In genomic region chr3:13017361-13018038, GRCh38 we compare ENCODE assay signal across 10 cellular contexts. TPM values are rescaled to one million over a fixed set of nuclear protein-coding genes. Genes with fewer than 3 reads are reported as not detected.
DNase-seq lines count a peak whose midpoint lies in the region; ATAC-seq and TF ChIP-seq lines count a peak whose summit lies in the region.
"Had no signal": no experiment of that assay in that cellular context is flagged by ENCODE, and none has a peak within 500 bp of the region (broad histone marks: within the 10 kb centered on the region; RNA-seq: fewer than 3 reads in every experiment).

No MANE protein-coding gene starts in this region.

- peak overlapping the region; percentile 44 for H3K27ac ChIP-seq in left ventricle myocardium inferior (replicated peaks)
- H3K27ac ChIP-seq in thoracic aorta = peak overlapping the region; percentile 11 to 46

- peak; percentile 29 for DNase-seq in activated T-cell treated with anti-CD3 and anti-CD28 coated beads, Interleukin-2, amount 50 U/mL, for 24 hours
- DNase-seq in activated T-cell treated with anti-CD3 and anti-CD28 coated beads for 4 hours = no peak
- no peak for DNase-seq in activated T-helper 1 cell treated with anti-CD3 and anti-CD28 coated beads, Interleukin-12 subunit alpha, Interleukin-12 subunit beta, Interleukin-2, Interleukin-4 antibody, amounts not matched to agents 30 ng/mL and 10 ng/mL and 1 ng/mL, durations not matched to agents 14 hours and 24 hours and 36 hours (ENCODE audit: low spot score)
- no peak for DNase-seq in left ventricle myocardium inferior
- DNase-seq in thoracic aorta (ENCODE audit: low spot score) = no peak
- no peak for DNase-seq in activated CD4-positive, CD25-positive, alpha-beta regulatory T cell treated with anti-CD3 and anti-CD28 coated beads, Interleukin-2, amount 50 U/mL, for 72 hours
- DNase-seq in stimulated activated naive CD4-positive, alpha-beta T cell (lab: John Stamatoyannopoulos, UW) = no peak
- DNase-seq: GDM1, OCI-M1 had no signal

- H3K27me3 Mint-ChIP-seq in activated T-cell treated with anti-CD3 and anti-CD28 coated beads, Interleukin-2, amount 50 U/mL, for 24 hours = no peaks in the 10 kb centered on the region
- no peaks in the 10 kb centered on the region for H3K27me3 Mint-ChIP-seq in activated T-helper 1 cell treated with anti-CD3 and anti-CD28 coated beads, Interleukin-12 subunit alpha, Interleukin-12 subunit beta, Interleukin-2, Interleukin-4 antibody, amounts not matched to agents 30 ng/mL and 10 ng/mL and 1 ng/mL, durations not matched to agents 14 hours and 24 hours and 36 hours (ENCODE audit: insufficient read depth)

- no peaks in the 10 kb centered on the region for H3K9me3 Mint-ChIP-seq in activated T-cell treated with anti-CD3 and anti-CD28 coated beads, Interleukin-2, amount 50 U/mL, for 24 hours
- no peaks in the 10 kb centered on the region for H3K9me3 Mint-ChIP-seq in activated T-helper 1 cell treated with anti-CD3 and anti-CD28 coated beads, Interleukin-12 subunit alpha, Interleukin-12 subunit beta, Interleukin-2, Interleukin-4 antibody, amounts not matched to agents 30 ng/mL and 10 ng/mL and 1 ng/mL, durations not matched to agents 14 hours and 24 hours and 36 hours

- H3K4me3 Mint-ChIP-seq in activated T-cell treated with anti-CD3 and anti-CD28 coated beads, Interleukin-2, amount 50 U/mL, for 24 hours = no peak overlapping the region
- H3K4me3 Mint-ChIP-seq in activated T-helper 1 cell treated with anti-CD3 and anti-CD28 coated beads, Interleukin-12 subunit alpha, Interleukin-12 subunit beta, Interleukin-2, Interleukin-4 antibody, amounts not matched to agents 30 ng/mL and 10 ng/mL and 1 ng/mL, durations not matched to agents 14 hours and 24 hours and 36 hours = peak overlapping the region; percentile 48

- no peaks in the 10 kb centered on the region for H3K27me3 ChIP-seq in left ventricle myocardium inferior (ENCODE audit: low read depth)
- H3K27me3 ChIP-seq in thoracic aorta (replicated peaks; ENCODE audit: insufficient read depth) = no peaks in the 10 kb centered on the region

- H3K4me3 ChIP-seq in left ventricle myocardium inferior (no peak overlapping the region), thoracic aorta (no peak overlapping the region)

- no peaks in the 10 kb centered on the region for H3K36me3 ChIP-seq in left ventricle myocardium inferior
- no peaks in the 10 kb centered on the region for H3K36me3 ChIP-seq in thoracic aorta

- H3K4me1 ChIP-seq in left ventricle myocardium inferior = peaks cover 75% of the 10 kb centered on the region
- peaks cover 45 to 67% of the 10 kb centered on the region in 2 donors for H3K4me1 ChIP-seq in thoracic aorta (ENCODE audit: control insufficient read depth in 1 of 2, low read depth in 2 of 2)

- no peak for ATAC-seq in thoracic aorta (ENCODE audit: insufficient number of reproducible peaks, low FRiP score, low read depth)
- ATAC-seq in HG02885 (IDR thresholded peaks at IDR 0.05; ENCODE audit: poor library complexity, unreplicated experiment) = no peak

- H3K27ac Mint-ChIP-seq in activated T-cell treated with anti-CD3 and anti-CD28 coated beads, Interleukin-2, amount 50 U/mL, for 24 hours = peak overlapping the region; percentile 96
- peak overlapping the region; percentile 98 for H3K27ac Mint-ChIP-seq in activated T-helper 1 cell treated with anti-CD3 and anti-CD28 coated beads, Interleukin-12 subunit alpha, Interleukin-12 subunit beta, Interleukin-2, Interleukin-4 antibody, amounts not matched to agents 30 ng/mL and 10 ng/mL and 1 ng/mL, durations not matched to agents 14 hours and 24 hours and 36 hours

- H3K4me1 Mint-ChIP-seq in activated T-cell treated with anti-CD3 and anti-CD28 coated beads, Interleukin-2, amount 50 U/mL, for 24 hours (ENCODE audit: low read depth) = peaks cover 46% of the 10 kb centered on the region
- H3K4me1 Mint-ChIP-seq in activated T-helper 1 cell treated with anti-CD3 and anti-CD28 coated beads, Interleukin-12 subunit alpha, Interleukin-12 subunit beta, Interleukin-2, Interleukin-4 antibody, amounts not matched to agents 30 ng/mL and 10 ng/mL and 1 ng/mL, durations not matched to agents 14 hours and 24 hours and 36 hours (ENCODE audit: low read depth) = peaks cover 51% of the 10 kb centered on the region

- intact Hi-C loops in activated T-helper 1 cell treated with anti-CD3 and anti-CD28 coated beads, Interleukin-12 subunit alpha, Interleukin-12 subunit beta, Interleukin-2, Interleukin-4 antibody, amounts not matched to agents 30 ng/mL and 10 ng/mL and 1 ng/mL, durations not matched to agents 14 hours and 24 hours and 36 hours (cut with micrococcal nuclease) = loop anchor here (2.0 to 10.0 kb wide), 2 partner anchors 15 to 533 kb away; partner anchors contain the start of gene TSEN2
- intact Hi-C loops in left ventricle myocardium inferior (cut with micrococcal nuclease) = no loop called here

- no peaks in the 10 kb centered on the region for H3K9me3 ChIP-seq in left ventricle myocardium inferior (replicated peaks)
- no peaks in the 10 kb centered on the region for H3K9me3 ChIP-seq in thoracic aorta

- H3K36me3 Mint-ChIP-seq in activated T-cell treated with anti-CD3 and anti-CD28 coated beads, Interleukin-2, amount 50 U/mL, for 24 hours (ENCODE audit: low read depth) = peaks cover 5% of the 10 kb centered on the region
- peaks cover 3% of the 10 kb centered on the region for H3K36me3 Mint-ChIP-seq in activated T-helper 1 cell treated with anti-CD3 and anti-CD28 coated beads, Interleukin-12 subunit alpha, Interleukin-12 subunit beta, Interleukin-2, Interleukin-4 antibody, amounts not matched to agents 30 ng/mL and 10 ng/mL and 1 ng/mL, durations not matched to agents 14 hours and 24 hours and 36 hours (ENCODE audit: low read depth)

- TF ChIP-seq CTCF in left ventricle myocardium inferior (IDR thresholded peaks at IDR 0.05; ENCODE audit: borderline replicate concordance) (no peak), thoracic aorta (IDR thresholded peaks at IDR 0.05) (no peak)

RNA-seq across cellular contexts. Expression of gene IQSEC1, which starts 55.7 kb away (rescaled TPM):
- total RNA-seq in activated T-helper 1 cell treated with anti-CD3 and anti-CD28 coated beads, Interleukin-12 subunit alpha, Interleukin-12 subunit beta, Interleukin-2, Interleukin-4 antibody, amounts not matched to agents 30 ng/mL and 10 ng/mL and 1 ng/mL, durations not matched to agents 14 hours and 24 hours and 36 hours = 24.9 and 31.4 TPM in 2 replicates
- total RNA-seq in left ventricle myocardium inferior = 78.6 TPM
- total RNA-seq in thoracic aorta = 100 to 1,000 TPM in 1 of 2 donors, 10 to 100 TPM in 1; 93.6 to 121 TPM
